In genomic region chr16:50685456-50686058, GRCh38 we compare ENCODE assay signal across 10 cellular contexts. TPM values are rescaled to one million over a fixed set of nuclear protein-coding genes. Genes with fewer than 3 reads are reported as not detected.
DNase-seq lines count a peak whose midpoint lies in the region; ATAC-seq and TF ChIP-seq lines count a peak whose summit lies in the region.
"Had no signal": no experiment of that assay in that cellular context is flagged by ENCODE, and none has a peak within 500 bp of the region (broad histone marks: within the 10 kb centered on the region; RNA-seq: fewer than 3 reads in every experiment).

No MANE protein-coding gene starts in this region.

- H3K4me3 Mint-ChIP-seq in activated naive CD4-positive, alpha-beta T cell treated with anti-CD3 and anti-CD28 coated beads, Interleukin-2, amount 50 U/mL, for 24 hours, result peak overlapping the region; percentile 53

- H3K27me3 ChIP-seq in transverse colon, result no peaks in the 10 kb centered on the region
- H3K27me3 ChIP-seq: uterus had no signal

- 64 to 77% methylated on average over 8 of the region's 8 CpGs for WGBS in transverse colon (ENCODE audit: low coverage in 1 of 2), 2 donors

- no peaks in the 10 kb centered on the region for H3K9me3 Mint-ChIP-seq in activated naive CD4-positive, alpha-beta T cell treated with anti-CD3 and anti-CD28 coated beads, Interleukin-2, amount 50 U/mL, for 24 hours

- no peak for TF ChIP-seq CTCF in transverse colon (IDR thresholded peaks at IDR 0.05)

- H3K4me3 ChIP-seq in transverse colon, result no peak overlapping the region
- H3K4me3 ChIP-seq: uterus had no signal

- H3K27me3 Mint-ChIP-seq in activated naive CD4-positive, alpha-beta T cell treated with anti-CD3 and anti-CD28 coated beads, Interleukin-2, amount 50 U/mL, for 24 hours, result no peaks in the 10 kb centered on the region

- TF ChIP-seq POLR2A in transverse colon (IDR thresholded peaks at IDR 0.05), result no peak

- H3K36me3 Mint-ChIP-seq in activated naive CD4-positive, alpha-beta T cell treated with anti-CD3 and anti-CD28 coated beads, Interleukin-2, amount 50 U/mL, for 24 hours, result no peaks in the 10 kb centered on the region

- H3K36me3 ChIP-seq in transverse colon, result no peaks in the 10 kb centered on the region
- H3K36me3 ChIP-seq: uterus had no signal

- peaks cover 56% of the 10 kb centered on the region for H3K4me1 Mint-ChIP-seq in activated naive CD4-positive, alpha-beta T cell treated with anti-CD3 and anti-CD28 coated beads, Interleukin-2, amount 50 U/mL, for 24 hours

- DNase-seq in activated naive CD4-positive, alpha-beta T cell (lab: John Stamatoyannopoulos, UW), result no peak
- DNase-seq in SKM-1 (lab: John Stamatoyannopoulos, UW; ENCODE audit: unreplicated experiment) (peak; percentile 49), transverse colon (no peak), G401 (ENCODE audit: low spot score) (no peak), NCI-H128 (lab: John Stamatoyannopoulos, UW; ENCODE audit: unreplicated experiment) (no peak)
- DNase-seq: uterus had no signal

- ATAC-seq in esophagus mucosa (peak; percentile 78), GM18520 (IDR thresholded peaks at IDR 0.05; ENCODE audit: unreplicated experiment) (no peak)

- no peak for TF ChIP-seq EP300 in transverse colon (IDR thresholded peaks at IDR 0.05; ENCODE audit: low read depth)

- intact Hi-C loops in transverse colon (cut with DNase I; ENCODE audit: low total_unique reads), result no loop called here

- H3K4me1 ChIP-seq in transverse colon, result peaks cover 0 to 9% (median 0%) of the 10 kb centered on the region in 4 donors
- H3K4me1 ChIP-seq: uterus had no signal

- in situ Hi-C loops in transverse colon (cut with MboI; ENCODE audit: low pct_ligation_motif_present in 1 of 4, low pct_unique_long_range_greater_than_20kb in 1 of 4, low sequenced_read_pairs in 3 of 4) (no loop called here), G401 (cut with HindIII; ENCODE audit: low sequenced_read_pairs) (no loop called here)

- no peaks in the 10 kb centered on the region for H3K9me3 ChIP-seq in transverse colon
- H3K9me3 ChIP-seq: uterus had no signal

- H3K27ac ChIP-seq in transverse colon, result peak overlapping the region in 3 of 4 donors; percentile 15 to 61 (median 31)
- H3K27ac ChIP-seq: uterus had no signal

- no peak overlapping the region for H3K27ac Mint-ChIP-seq in activated naive CD4-positive, alpha-beta T cell treated with anti-CD3 and anti-CD28 coated beads, Interleukin-2, amount 50 U/mL, for 24 hours

RNA-seq across cellular contexts. Expression of gene SNX20, which starts 4.4 kb away (rescaled TPM):
- total RNA-seq in esophagus mucosa, result 0.76 TPM
- 1 to 10 TPM in 3 of 4 donors, under 1 TPM in 1; 0.20 to 4.3 (median 2.6) TPM for total RNA-seq in transverse colon
- not detected in 2 replicates for total RNA-seq in G401 (2014; rRNA removed; shearing (Covaris generic))
- total RNA-seq: fibroblast of lung had no signal

RNA-seq across cellular contexts. Expression of gene NOD2, which starts 7.8 kb away (rescaled TPM):
- total RNA-seq in esophagus mucosa (15.4 TPM), transverse colon (1 to 10 TPM in 2 of 4 donors, under 1 TPM in 1, not detected in 1; 0.41 to 2.6 (median 2.2) TPM)
- total RNA-seq in G401 (2014; rRNA removed; shearing (Covaris generic)), result not detected in 2 replicates

RNA-seq across cellular contexts. Expression of gene CYLD, which starts 56.3 kb away (rescaled TPM):
- 26.7 TPM for total RNA-seq in esophagus mucosa
- total RNA-seq in transverse colon, result 10 to 100 TPM in 3 of 4 donors, 1 to 10 TPM in 1; 5.2 to 56.5 (median 34.1) TPM
- total RNA-seq in G401 (2014; rRNA removed; shearing (Covaris generic)), result 4.5 and 6.0 TPM in 2 replicates
